ENCODE assay signal across 7 cellular contexts in the genomic region with DNA sequence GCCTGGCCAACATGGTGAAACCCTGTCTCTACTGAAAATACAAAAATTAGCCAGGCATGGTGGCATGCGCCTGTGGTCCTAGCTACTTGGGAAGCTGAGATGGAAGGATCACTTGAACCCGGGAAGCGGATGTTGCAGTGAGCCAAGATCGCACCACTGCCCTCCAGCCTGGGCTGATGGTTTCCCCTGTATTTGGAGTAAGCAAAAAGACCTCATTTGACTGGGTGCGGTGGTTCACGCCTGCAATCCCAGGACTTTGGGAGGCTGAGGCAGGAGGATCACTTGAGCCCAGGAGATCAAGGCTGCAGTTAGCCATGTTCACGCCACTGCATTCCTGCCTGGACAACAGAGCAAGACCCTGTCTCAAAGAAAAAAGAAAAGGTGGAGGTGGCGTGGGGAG. TPM values are rescaled to one million over a fixed set of nuclear protein-coding genes. Genes with fewer than 3 reads are reported as not detected.
DNase-seq lines count a peak whose midpoint lies in the region; ATAC-seq and TF ChIP-seq lines count a peak whose summit lies in the region.
"Not testable (repeated sequence)": the region's sequence is repeated elsewhere in the genome, so short reads cannot be mapped to it uniquely, and the experiment has no call there.

No MANE protein-coding gene starts in this region.

- BruUV-seq in PC-3 (replicated peaks; lab: Mats Ljungman, UMichigan) = not testable (repeated sequence)

- H3K36me3 ChIP-seq in GM23248 (ENCODE audit: low read depth); PC-3 (ENCODE audit: low read depth, low read length); lower lobe of right lung; aorta (ENCODE audit: control insufficient read depth in 1 of 2, insufficient read depth in 2 of 2, low read length in 1 of 2): not testable (repeated sequence)
- peaks cover 30% of the 10 kb centered on the region for H3K36me3 ChIP-seq in WERI-Rb-1

- not testable (repeated sequence) for H3K9me3 Mint-ChIP-seq in chondrocyte (ENCODE audit: low read depth)

- CTCF ChIA-PET in PC-3 (lab: Charles Lee) = not testable (repeated sequence)

- H3K27ac Mint-ChIP-seq in chondrocyte (ENCODE audit: unreplicated experiment) = peak overlapping the region; percentile 97

- H3K9me3 ChIP-seq in GM23248 (ENCODE audit: low read depth); PC-3 (ENCODE audit: low read length); WERI-Rb-1 (ENCODE audit: severe bottlenecking); lower lobe of right lung; aorta (ENCODE audit: control insufficient read depth, low read length): not testable (repeated sequence)

- not testable (repeated sequence) for H3K9me2 ChIP-seq in GM23248 (ENCODE audit: insufficient read depth); PC-3 (replicated peaks; ENCODE audit: low read length)

- H3K4me2 ChIP-seq in GM23248 (ENCODE audit: unreplicated experiment) = not testable (repeated sequence)
- peak overlapping the region; percentile 66; the same call in 1 of the 2 replicates for H3K4me2 ChIP-seq in PC-3 (ENCODE audit: low read length)

- not testable (repeated sequence) for H3K4me3 ChIP-seq in GM23248; PC-3 (ENCODE audit: low read length); WERI-Rb-1 (ENCODE audit: low read depth, low read length); lower lobe of right lung; aorta (ENCODE audit: low read length in 2 of 2)

- not testable (repeated sequence) for H4K20me1 ChIP-seq in GM23248 (ENCODE audit: insufficient read depth); PC-3 (ENCODE audit: low read length)

- H3F3A ChIP-seq in GM23248 (ENCODE audit: insufficient read depth) = peaks cover 39% of the 10 kb centered on the region
- H3F3A ChIP-seq in PC-3 (ENCODE audit: low read length, unreplicated experiment) = peaks cover 12% of the 10 kb centered on the region

- H3K9ac ChIP-seq in GM23248; PC-3 (ENCODE audit: low read length): not testable (repeated sequence)

- peaks cover 61% of the 10 kb centered on the region for H3K4me1 ChIP-seq in GM23248 (ENCODE audit: insufficient read depth)
- H3K4me1 ChIP-seq in PC-3 (ENCODE audit: insufficient read depth, low read length) = peaks cover 90% of the 10 kb centered on the region
- H3K4me1 ChIP-seq in lower lobe of right lung = peaks cover 21% of the 10 kb centered on the region
- peaks cover 5 to 13% of the 10 kb centered on the region in 2 donors for H3K4me1 ChIP-seq in aorta (ENCODE audit: control insufficient read depth in 1 of 2, insufficient read depth in 2 of 2, low read length in 2 of 2)

- not testable (repeated sequence) for TF ChIP-seq CTCF in PC-3 (conservative IDR thresholded peaks at IDR 0.05; ENCODE audit: low read depth, low read length); WERI-Rb-1 (IDR thresholded peaks at IDR 0.05; ENCODE audit: low read depth, low read length); chondrocyte (IDR thresholded peaks at IDR 0.05); lower lobe of right lung (IDR thresholded peaks at IDR 0.05)

- intact Hi-C loops in PC-3 (cut with micrococcal nuclease); lower lobe of right lung (cut with DNase I); aorta (cut with DNase I): not testable (repeated sequence)
- intact Hi-C loops in posterior vena cava (cut with DNase I) = loop anchor here in 1 of 2 donors (5.0 kb wide), 1 partner anchor 669 kb away; no protein-coding TSS in a partner anchor

- not testable (repeated sequence) for H2AFZ ChIP-seq in GM23248; PC-3 (ENCODE audit: low read length)

- H3K27me3 ChIP-seq in GM23248 (replicated peaks; ENCODE audit: insufficient read depth); PC-3 (ENCODE audit: low read length); WERI-Rb-1 (ENCODE audit: insufficient read depth, low read depth, severe bottlenecking); lower lobe of right lung (ENCODE audit: low read depth); aorta (ENCODE audit: control insufficient read depth in 1 of 2, insufficient read depth in 2 of 2, low read length in 1 of 2): not testable (repeated sequence)

- not testable (repeated sequence) for H3K27me3 Mint-ChIP-seq in chondrocyte (ENCODE audit: low read depth)

- not testable (repeated sequence) for H3K4me3 Mint-ChIP-seq in chondrocyte (ENCODE audit: unreplicated experiment)

- H3K27ac ChIP-seq in GM23248 (peak overlapping the region; percentile 89), WERI-Rb-1 (peak overlapping the region; percentile 95)
- H3K27ac ChIP-seq in PC-3 (ENCODE audit: low read length); lower lobe of right lung; aorta (ENCODE audit: low read depth in 1 of 2, low read length in 2 of 2): not testable (repeated sequence)

- not testable (repeated sequence) for ATAC-seq in PC-3; lower lobe of right lung; aorta (ENCODE audit: low FRiP score)

- H3K4me1 Mint-ChIP-seq in chondrocyte (ENCODE audit: low read depth) = peaks cover 96% of the 10 kb centered on the region

- POLR2A ChIA-PET in PC-3 (lab: Charles Lee; ENCODE audit: unreplicated experiment) = not testable (repeated sequence)

- 88 to 94% methylated on average over 8 of the region's 8 CpGs for WGBS in GM23248 (ENCODE audit: low coverage in 1 of 2, low lambda C conversion rate in 2 of 2, missing lambda C conversion rate in 2 of 2), 2 experiments
- WGBS in aorta, 2 donors = 96% methylated on average over 8 of the region's 8 CpGs

- H3K79me2 ChIP-seq in GM23248 (ENCODE audit: insufficient read depth) (peaks cover 94% of the 10 kb centered on the region), PC-3 (ENCODE audit: low read length) (peaks cover 79% of the 10 kb centered on the region)

- H3K36me3 Mint-ChIP-seq in chondrocyte (ENCODE audit: low read depth) = not testable (repeated sequence)

- DNase-seq in GM23248; PC-3; WERI-Rb-1; chondrocyte (ENCODE audit: low spot score): not testable (repeated sequence)
- DNase-seq in lower lobe of right lung (peak; percentile 3), posterior vena cava (ENCODE audit: low spot score) (peak; percentile 47), aorta (peak; percentile 14 to 41)

- in situ Hi-C loops in GM23248 (cut with MboI) = not testable (repeated sequence)

RNA-seq across cellular contexts. Expression of a gene that starts 12.3 kb away (rescaled TPM):
- 534 and 540 TPM in 2 replicates for total RNA-seq in GM23248 (2014; rRNA removed; shearing (Covaris generic))
- polyA plus RNA-seq in GM23248 (2016; fragmentation: Nextera tagmentation; extraction: Ambion mirVana) (396 and 401 TPM in 2 replicates), aorta (100 to 1,000 TPM in 1 of 2 donors, 10 to 100 TPM in 1; 49.0 to 138 TPM)
- total RNA-seq in PC-3 (2014; rRNA removed) (224 and 249 TPM in 2 replicates), chondrocyte (428 to 446 TPM (median 444 TPM) in 3 replicates), lower lobe of right lung (7.6 TPM), posterior vena cava (100 to 1,000 TPM in 1 of 2 donors, 10 to 100 TPM in 1; 94.6 to 110 TPM), aorta (100 to 1,000 TPM; 108 to 115 TPM)

RNA-seq across cellular contexts. Expression of a gene that starts 53.6 kb away (rescaled TPM):
- 27.8 and 43.9 TPM in 2 replicates for total RNA-seq in GM23248 (2014; rRNA removed; shearing (Covaris generic))
- polyA plus RNA-seq in GM23248 (2016; fragmentation: Nextera tagmentation; extraction: Ambion mirVana) (26.9 and 27.2 TPM in 2 replicates), aorta (10 to 100 TPM; 10.5 to 19.2 TPM)
- total RNA-seq in PC-3 (2014; rRNA removed) (10.1 and 12.0 TPM in 2 replicates), chondrocyte (18.0 to 26.4 TPM (median 18.9 TPM) in 3 replicates), lower lobe of right lung (16.3 TPM), posterior vena cava (10 to 100 TPM; 17.3 to 20.1 TPM), aorta (10 to 100 TPM; 12.9 to 16.4 TPM)

RNA-seq across cellular contexts. Expression of a gene that starts 56.0 kb away (rescaled TPM):
- 55.3 and 74.7 TPM in 2 replicates for total RNA-seq in GM23248 (2014; rRNA removed; shearing (Covaris generic))
- polyA plus RNA-seq in GM23248 (2016; fragmentation: Nextera tagmentation; extraction: Ambion mirVana) = 52.9 and 58.0 TPM in 2 replicates
- 18.7 and 41.0 TPM in 2 replicates for total RNA-seq in PC-3 (2014; rRNA removed)
- 38.8 to 44.3 TPM (median 40.0 TPM) in 3 replicates for total RNA-seq in chondrocyte
- total RNA-seq in lower lobe of right lung = 79.4 TPM
- total RNA-seq in posterior vena cava = 10 to 100 TPM; 49.2 to 50.7 TPM
- total RNA-seq in aorta = 10 to 100 TPM; 72.6 to 91.9 TPM
- 10 to 100 TPM in 1 of 2 donors, 1 to 10 TPM in 1; 8.6 to 45.5 TPM for polyA plus RNA-seq in aorta

Comparison
In these comparisons a context has a peak if more than half of its experiments do, and no peak if none do; other contexts are left out.
1. RNA of a gene that starts 12.3 kb away (total RNA-seq): 534 to 540 TPM in GM23248, 428 to 446 TPM in chondrocyte, 224 to 249 TPM in PC-3, 108 to 115 TPM in aorta and 94.6 to 110 TPM in posterior vena cava; 7.6 TPM in lower lobe of right lung (single experiment); every median in the first group is over 10 times any median in the second.